Comparison of ENCODE assay signal across 8 cellular contexts in the genomic region with DNA sequence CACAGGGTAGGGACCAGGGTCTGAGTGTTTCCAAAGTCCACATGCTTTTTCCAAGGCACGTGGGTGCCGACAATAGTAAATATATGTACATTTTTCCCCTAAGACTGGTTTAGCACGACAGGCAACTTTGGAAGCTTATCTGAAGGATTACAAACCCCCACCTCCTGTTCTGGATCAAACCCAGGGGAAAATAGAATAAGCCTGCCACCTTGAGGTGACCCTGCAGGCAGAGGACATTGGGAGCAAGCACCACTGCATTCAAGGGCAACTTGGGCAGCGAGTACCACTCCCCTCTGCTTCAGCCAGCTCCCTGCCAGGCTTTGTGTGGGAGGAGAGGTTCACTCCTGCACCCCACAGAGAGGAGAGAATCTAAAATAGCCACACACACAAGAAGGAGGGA. TPM values are rescaled to one million over a fixed set of nuclear protein-coding genes. Genes with fewer than 3 reads are reported as not detected.
DNase-seq lines count a peak whose midpoint lies in the region; ATAC-seq lines count a peak whose summit lies in the region.

No MANE protein-coding gene starts in this region.

- no peak overlapping the region for H3K14ac ChIP-seq in trophoblast cell (ENCODE audit: low read length)

- no peak overlapping the region for H2BK5ac ChIP-seq in trophoblast cell (ENCODE audit: low read depth, low read length, poor library complexity)

- H3K27me3 Mint-ChIP-seq in activated CD4-positive, alpha-beta memory T cell treated with anti-CD3 and anti-CD28 coated beads, Interleukin-2, amount 10 ng/mL, durations not matched to agents 7 days and 5 days: peaks cover 25% of the 10 kb centered on the region

- H3K18ac ChIP-seq in trophoblast cell (ENCODE audit: low read length): no peak overlapping the region

- POLR2A ChIA-PET in activated CD4-positive, alpha-beta memory T cell treated with anti-CD3 and anti-CD28 coated beads, Interleukin-2, amount 10 ng/mL, durations not matched to agents 7 days and 5 days (lab: Charles Lee): no interaction called here

- CTCF ChIA-PET in activated CD4-positive, alpha-beta memory T cell treated with anti-CD3 and anti-CD28 coated beads, Interleukin-2, amount 10 ng/mL, durations not matched to agents 7 days and 5 days (lab: Charles Lee): interaction anchor here (2.0 kb wide), 1 partner anchor 385 kb away, joined by 8 read pairs; no protein-coding TSS in a partner anchor

- no peaks in the 10 kb centered on the region for H3K36me3 Mint-ChIP-seq in activated CD4-positive, alpha-beta memory T cell treated with anti-CD3 and anti-CD28 coated beads, Interleukin-2, amount 10 ng/mL, durations not matched to agents 7 days and 5 days (ENCODE audit: low read depth)

- H3K27ac ChIP-seq in epithelial cell of prostate (peak overlapping the region; percentile 60), trophoblast cell (ENCODE audit: low read depth, low read length) (no peak overlapping the region)

- H3K27ac Mint-ChIP-seq in activated CD4-positive, alpha-beta memory T cell treated with anti-CD3 and anti-CD28 coated beads, Interleukin-2, amount 10 ng/mL, durations not matched to agents 7 days and 5 days: no peak overlapping the region

- no peak overlapping the region for H3K9ac ChIP-seq in trophoblast cell (ENCODE audit: low read length)

- no peak overlapping the region for H3K23ac ChIP-seq in trophoblast cell (ENCODE audit: low read length)

- no peaks in the 10 kb centered on the region for H3K79me2 ChIP-seq in trophoblast cell (ENCODE audit: control insufficient read depth, insufficient read depth, low read length, poor library complexity)

- no CpG with 5 or more reads among the region's 4 CpGs for WGBS in trophoblast cell (ENCODE audit: extremely low coverage, insufficient coverage, insufficient read length)

- no peaks in the 10 kb centered on the region for H3K27me3 ChIP-seq in trophoblast cell (ENCODE audit: insufficient read depth, low read length)

- no peak overlapping the region for H4K12ac ChIP-seq in trophoblast cell (ENCODE audit: low read depth, low read length)

- H2AK5ac ChIP-seq in trophoblast cell (ENCODE audit: low read length): no peak overlapping the region

- H3K79me1 ChIP-seq in trophoblast cell (ENCODE audit: low read length): no peaks in the 10 kb centered on the region

- H4K8ac ChIP-seq in trophoblast cell (ENCODE audit: low read depth, low read length): no peak overlapping the region

- H3K4me1 ChIP-seq in trophoblast cell (ENCODE audit: control insufficient read depth in 1 of 2, insufficient read depth in 2 of 2, low read length in 2 of 2): peaks cover 0 to 3% of the 10 kb centered on the region in 2 experiments

- no peak overlapping the region for H3K4me3 Mint-ChIP-seq in activated CD4-positive, alpha-beta memory T cell treated with anti-CD3 and anti-CD28 coated beads, Interleukin-2, amount 10 ng/mL, durations not matched to agents 7 days and 5 days

- DNase-seq in ACHN (peak; percentile 42), H4 (ENCODE audit: low spot score) (peak; percentile 30), NCI-H82 (lab: John Stamatoyannopoulos, UW) (peak; percentile 96), epithelial cell of prostate (ENCODE audit: low read depth, low spot score) (no peak), trophoblast cell (peak; percentile 6 to 55)
- no peak for DNase-seq in activated CD4-positive, alpha-beta memory T cell treated with anti-CD3 and anti-CD28 coated beads, Interleukin-2, amount 10 ng/mL, durations not matched to agents 7 days and 5 days

- H2AFZ ChIP-seq in trophoblast cell (ENCODE audit: insufficient read depth, low read length, poor library complexity): no peak overlapping the region

- no peak overlapping the region for H4K91ac ChIP-seq in trophoblast cell (ENCODE audit: low read depth, low read length)

- no peaks in the 10 kb centered on the region for H3K4me1 Mint-ChIP-seq in activated CD4-positive, alpha-beta memory T cell treated with anti-CD3 and anti-CD28 coated beads, Interleukin-2, amount 10 ng/mL, durations not matched to agents 7 days and 5 days

- ATAC-seq in HG02678 (IDR thresholded peaks at IDR 0.05; ENCODE audit: unreplicated experiment) (no peak), GM21786 (IDR thresholded peaks at IDR 0.05; ENCODE audit: unreplicated experiment) (no peak)

- no peaks in the 10 kb centered on the region for H3K9me3 Mint-ChIP-seq in activated CD4-positive, alpha-beta memory T cell treated with anti-CD3 and anti-CD28 coated beads, Interleukin-2, amount 10 ng/mL, durations not matched to agents 7 days and 5 days

- H3K36me3 ChIP-seq in trophoblast cell (ENCODE audit: control insufficient read depth in 1 of 2, insufficient read depth in 2 of 2, low read length in 2 of 2): no peaks in the 10 kb centered on the region

- H2BK12ac ChIP-seq in trophoblast cell (ENCODE audit: low read length): no peak overlapping the region

- in situ Hi-C loops in ACHN (cut with HindIII; ENCODE audit: low pct_ligation_motif_present, low pct_unique_long_range_greater_than_20kb, low sequenced_read_pairs): loop anchor here (25.0 kb wide), 1 partner anchor 298 kb away; a partner anchor contains a TSS

- no peak overlapping the region for H3K4me2 ChIP-seq in trophoblast cell (ENCODE audit: low read length)

- no peaks in the 10 kb centered on the region for H3K9me3 ChIP-seq in trophoblast cell (ENCODE audit: insufficient read depth, low read depth, low read length)

- no peak overlapping the region for H3K4ac ChIP-seq in trophoblast cell (ENCODE audit: low read depth, low read length)

- H3K4me3 ChIP-seq in trophoblast cell (ENCODE audit: low read depth, low read length): no peak overlapping the region

- no peak overlapping the region for H2BK120ac ChIP-seq in trophoblast cell (ENCODE audit: insufficient read depth, low read length, poor library complexity)

RNA-seq across cellular contexts. Expression of a gene that starts 44.8 kb away (rescaled TPM):
- not detected in 2 replicates for total RNA-seq in H4 (2014; rRNA removed; shearing (Covaris generic))
- polyA plus RNA-seq in trophoblast cell (2013): not detected in 2 replicates
- total RNA-seq in activated CD4-positive, alpha-beta memory T cell treated with anti-CD3 and anti-CD28 coated beads, Interleukin-2, amount 10 ng/mL, durations not matched to agents 7 days and 5 days: not detected

Comparison
In these comparisons a context has a peak if more than half of its experiments do, and no peak if none do; other contexts are left out.
1. DNase-seq: peak in ACHN (single experiment), H4 (single experiment), NCI-H82 (single experiment) and trophoblast cell (2 of 2); none in epithelial cell of prostate (single experiment) and activated CD4-positive, alpha-beta memory T cell treated with anti-CD3 and anti-CD28 coated beads, Interleukin-2, amount 10 ng/mL, durations not matched to agents 7 days and 5 days (single experiment).